In genomic region chr2:8159211-8159965, GRCh38 we compare ENCODE assay signal across 20 cellular contexts.
DNase-seq lines count a peak whose midpoint lies in the region; ATAC-seq and TF ChIP-seq lines count a peak whose summit lies in the region.
"Had no signal": no experiment of that assay in that cellular context is flagged by ENCODE, and none has a peak within 500 bp of the region (broad histone marks: within the 10 kb centered on the region; RNA-seq: fewer than 3 reads in every experiment).

No MANE protein-coding gene starts in this region.

- H3K27ac ChIP-seq in OCI-LY1 (ENCODE audit: low read depth, low read length, poor library complexity, severe bottlenecking): peak overlapping the region; percentile 56
- H3K27ac ChIP-seq in esophagus muscularis mucosa (replicated peaks in 1 of 4): no peak overlapping the region
- H3K27ac ChIP-seq: adrenal gland had no signal

- peaks cover 1% of the 10 kb centered on the region; the same call in 1 of the 2 replicates for H3K36me3 ChIP-seq in OCI-LY1 (ENCODE audit: insufficient read depth, low read length)
- H3K36me3 ChIP-seq in esophagus muscularis mucosa: no peaks in the 10 kb centered on the region
- H3K36me3 ChIP-seq: adrenal gland had no signal

- H3K4me3 ChIP-seq in OCI-LY1 (ENCODE audit: low read depth, low read length, poor library complexity, severe bottlenecking) (no peak overlapping the region), esophagus muscularis mucosa (no peak overlapping the region)
- H3K4me3 ChIP-seq: adrenal gland had no signal

- no peak for TF ChIP-seq EP300 in esophagus muscularis mucosa (IDR thresholded peaks at IDR 0.05)

- peak overlapping the region; percentile 3; the same call in 1 of the 2 replicates for H2AFZ ChIP-seq in OCI-LY1 (ENCODE audit: low read length)

- H3K27me3 ChIP-seq in OCI-LY1 (ENCODE audit: insufficient read depth, low read length) (no peaks in the 10 kb centered on the region), esophagus muscularis mucosa (no peaks in the 10 kb centered on the region)
- H3K27me3 ChIP-seq: adrenal gland had no signal

- DNase-seq in EH (ENCODE audit: low read depth) (peak; percentile 49), esophagus muscularis mucosa (ENCODE audit: extremely low spot score) (peak; percentile 72), renal cortical epithelial cell (ENCODE audit: low read depth) (peak; percentile 50)
- DNase-seq in activated CD4-positive, alpha-beta T cell treated with anti-CD3 and anti-CD28 coated beads, Interleukin-2, amount 10 ng/mL, durations not matched to agents 24 days and 14 days: no peak
- DNase-seq: activated CD4-positive, alpha-beta T cell treated with anti-CD3 and anti-CD28 coated beads, Interleukin-2, amount 50 U/mL, for 48 hours; adrenal gland; CD8-positive, alpha-beta memory T cell; DMS53; GOT3; Kasumi-1; mesenchymal stem cell; NCI-H1105; NCI-H2107; NCI-H510A treated with DMSO at 0.1 percent for 48 hours; NK-92 treated with Interleukin-12 subunit alpha and Interleukin-12 subunit beta, amount 100 ng/mL, for 24 hours had no signal

- ATAC-seq in GM18907 (IDR thresholded peaks at IDR 0.05; ENCODE audit: unreplicated experiment) (no peak), GM21529 (IDR thresholded peaks at IDR 0.05; ENCODE audit: unreplicated experiment) (no peak)

- WGBS in esophagus muscularis mucosa: 91% methylated on average over 13 of the region's 13 CpGs

- H3K4me1 ChIP-seq in OCI-LY1 (ENCODE audit: insufficient read depth, low read length, severe bottlenecking) (peaks cover 16% of the 10 kb centered on the region), esophagus muscularis mucosa (peaks cover 0 to 4% (median 0%) of the 10 kb centered on the region in 4 donors)
- H3K4me1 ChIP-seq: adrenal gland had no signal

- no peak overlapping the region for H3K4me3 Mint-ChIP-seq in activated CD4-positive, alpha-beta T cell treated with anti-CD3 and anti-CD28 coated beads, Interleukin-2, amount 10 ng/mL, durations not matched to agents 24 days and 14 days
- H3K4me3 Mint-ChIP-seq: CD8-positive, alpha-beta memory T cell; WTC11 had no signal

- H3K9me3 Mint-ChIP-seq in activated CD4-positive, alpha-beta T cell treated with anti-CD3 and anti-CD28 coated beads, Interleukin-2, amount 10 ng/mL, durations not matched to agents 24 days and 14 days: peaks cover 11% of the 10 kb centered on the region
- H3K9me3 Mint-ChIP-seq: CD8-positive, alpha-beta memory T cell had no signal

- H3K4me2 ChIP-seq in OCI-LY1 (ENCODE audit: low read length): peak overlapping the region; percentile 16; the same call in 1 of the 2 replicates

- peaks cover 7% of the 10 kb centered on the region for H3K36me3 Mint-ChIP-seq in activated CD4-positive, alpha-beta T cell treated with anti-CD3 and anti-CD28 coated beads, Interleukin-2, amount 10 ng/mL, durations not matched to agents 24 days and 14 days (ENCODE audit: low read depth)
- H3K36me3 Mint-ChIP-seq: naive B cell, WTC11 had no signal

- H3K9me3 ChIP-seq in OCI-LY1 (ENCODE audit: low read length): peaks cover 2% of the 10 kb centered on the region; the same call in 1 of the 2 replicates
- H3K9me3 ChIP-seq in esophagus muscularis mucosa: peaks cover 0 to 6% (median 0%) of the 10 kb centered on the region in 4 donors
- H3K9me3 ChIP-seq: adrenal gland had no signal

- H3F3A ChIP-seq in OCI-LY1 (ENCODE audit: insufficient read depth, low read length): no peaks in the 10 kb centered on the region

- intact Hi-C loops in esophagus muscularis mucosa (cut with DNase I): no loop called here
- intact Hi-C loops in activated CD4-positive, alpha-beta T cell treated with anti-CD3 and anti-CD28 coated beads, Interleukin-2, amount 10 ng/mL, durations not matched to agents 24 days and 14 days (cut with micrococcal nuclease): loop anchor here (5.0 to 10.0 kb wide), 3 partner anchors 143 to 385 kb away; no protein-coding TSS in a partner anchor

- no peak overlapping the region for H3K27ac Mint-ChIP-seq in activated CD4-positive, alpha-beta T cell treated with anti-CD3 and anti-CD28 coated beads, Interleukin-2, amount 10 ng/mL, durations not matched to agents 24 days and 14 days

- no peaks in the 10 kb centered on the region for H3K27me3 Mint-ChIP-seq in activated CD4-positive, alpha-beta T cell treated with anti-CD3 and anti-CD28 coated beads, Interleukin-2, amount 10 ng/mL, durations not matched to agents 24 days and 14 days
- H3K27me3 Mint-ChIP-seq: CD8-positive, alpha-beta memory T cell had no signal

- no peak for TF ChIP-seq POLR2A in esophagus muscularis mucosa (IDR thresholded peaks at IDR 0.05; ENCODE audit: low read depth)

- TF ChIP-seq CTCF in OCI-LY1 (IDR thresholded peaks at IDR 0.05; ENCODE audit: low read length) (no peak), esophagus muscularis mucosa (IDR thresholded peaks at IDR 0.05) (no peak)

- H3K9ac ChIP-seq in OCI-LY1 (ENCODE audit: low read length): no peak overlapping the region; the same call in 1 of the 2 replicates

- no peaks in the 10 kb centered on the region for H4K20me1 ChIP-seq in OCI-LY1 (ENCODE audit: insufficient read depth, low read length)

- no peaks in the 10 kb centered on the region for H3K79me2 ChIP-seq in OCI-LY1 (ENCODE audit: insufficient read depth, low read length)

- no peaks in the 10 kb centered on the region for H3K9me2 ChIP-seq in OCI-LY1 (ENCODE audit: low read depth, low read length)

- H3K4me1 Mint-ChIP-seq in activated CD4-positive, alpha-beta T cell treated with anti-CD3 and anti-CD28 coated beads, Interleukin-2, amount 10 ng/mL, durations not matched to agents 24 days and 14 days: peaks cover 12% of the 10 kb centered on the region
